ENCODE assay signal across 8 cellular contexts in the genomic region with DNA sequence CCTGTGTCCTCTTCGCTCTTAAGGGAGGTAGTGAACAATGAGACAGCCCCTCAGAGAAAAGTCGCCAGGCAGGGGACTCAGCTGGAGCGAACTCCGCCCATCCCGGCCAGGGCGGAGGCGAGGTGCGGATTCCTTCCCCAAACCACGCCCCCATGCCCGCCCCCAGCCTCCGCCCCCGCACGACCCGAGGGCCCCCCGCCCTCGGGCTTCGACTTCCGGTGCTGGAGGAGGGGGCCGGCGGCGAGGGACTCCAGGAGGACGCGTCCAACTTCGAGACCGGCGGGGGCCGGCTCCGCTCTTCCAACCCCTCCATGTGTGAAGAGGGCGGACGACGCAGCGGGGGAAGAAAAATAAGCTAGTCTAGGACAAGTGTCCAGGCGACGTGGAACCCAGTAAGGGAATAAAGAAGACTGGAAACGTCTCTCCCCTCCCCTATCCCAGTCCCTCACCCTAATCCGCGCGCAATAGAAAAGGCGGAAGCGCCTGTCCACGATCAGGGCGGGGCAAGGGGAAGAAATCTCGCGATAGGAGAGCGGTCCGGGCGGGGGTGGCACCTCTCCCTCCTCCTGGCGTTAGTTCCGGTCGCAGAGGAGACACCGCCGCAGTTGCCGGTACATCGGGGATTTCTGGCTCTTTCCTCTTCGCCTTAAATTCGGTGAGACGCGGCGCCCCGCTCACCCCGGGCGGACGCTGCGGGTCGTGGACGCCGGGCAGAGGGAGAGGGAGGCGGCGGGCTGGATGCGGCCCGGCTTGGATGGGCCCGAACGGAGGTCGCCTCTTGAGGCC. TPM values are rescaled to one million over a fixed set of nuclear protein-coding genes. Genes with fewer than 3 reads are reported as not detected.
DNase-seq lines count a peak whose midpoint lies in the region; ATAC-seq and TF ChIP-seq lines count a peak whose summit lies in the region.

A gene (plus strand): TSS at position 575 of the 786 bp plus-strand sequence. CDS start 1,308 bp downstream, outside the sequence.

- in situ Hi-C loops in GM13976 (cut with MboI; ENCODE audit: low sequenced_read_pairs, unreplicated experiment): no loop called here

- DNase-seq in GM13976 (ENCODE audit: low spot score) (peak; percentile 97), NCI-H146 treated with DMSO at 0.1 percent for 48 hours (lab: John Stamatoyannopoulos, UW; ENCODE audit: unreplicated experiment) (peak; percentile 84), amniotic epithelial cell (ENCODE audit: low read depth) (peak; percentile 94), heart right ventricle (peak; percentile 96 to 98), posterior vena cava (ENCODE audit: low spot score) (peak; percentile 99), upper lobe of right lung (peak; percentile 97)

- H3K4me3 ChIP-seq in heart right ventricle: peak within 1 kb of the TSS; percentile 76 to 96 (median 92)
- H3K4me3 ChIP-seq in upper lobe of right lung: peak within 1 kb of the TSS; percentile 96

- H3K36me3 ChIP-seq in heart right ventricle (peaks cover 0 to 35% (median 30%) of the 10 kb centered on the region in 9 donors), upper lobe of right lung (peaks cover 36% of the 10 kb centered on the region)

- H3K27me3 ChIP-seq in heart right ventricle (no peaks in the 10 kb centered on the region), upper lobe of right lung (no peaks in the 10 kb centered on the region)

- intact Hi-C loops in T-helper 1 cell treated with Interleukin-12 subunit alpha and Interleukin-12 subunit beta and Interleukin-4 antibody, amounts not matched to agents 30 ng/mL and 1 ng/mL, for 36 hours (cut with micrococcal nuclease): loop anchor here (1.0 to 5.0 kb wide), 24 partner anchors 47 to 1454 kb away; a partner anchor contains a TSS
- intact Hi-C loops in heart right ventricle (cut with DNase I) (loop anchor here in 9 of 10 donors (1.0 to 5.0 kb wide), 7 partner anchors 46 to 489 kb away; a partner anchor contains a TSS), posterior vena cava (cut with DNase I) (loop anchor here in 1 of 2 donors (5.0 to 10.0 kb wide), 3 partner anchors 51 to 99 kb away; a partner anchor contains a TSS), upper lobe of right lung (cut with DNase I) (no loop called here)

- H3K9me3 ChIP-seq in heart right ventricle (no peaks in the 10 kb centered on the region), upper lobe of right lung (no peaks in the 10 kb centered on the region)

- TF ChIP-seq CTCF in GM13976 (IDR thresholded peaks at IDR 0.05; ENCODE audit: borderline replicate concordance, control extremely low read depth, extremely low read depth, insufficient read depth, missing control alignments) (no peak), heart right ventricle (IDR thresholded peaks at IDR 0.05) (no peak), upper lobe of right lung (IDR thresholded peaks at IDR 0.05) (no peak)

- ATAC-seq in HG02870 (IDR thresholded peaks at IDR 0.05; ENCODE audit: unreplicated experiment) (peak; percentile 69), heart right ventricle (peak; percentile 93 to 98 (median 96)), upper lobe of right lung (peak; percentile 93)

- H3K4me1 ChIP-seq in heart right ventricle: peaks cover 3 to 47% (median 41%) of the 10 kb centered on the region in 9 donors
- peaks cover 32% of the 10 kb centered on the region for H3K4me1 ChIP-seq in upper lobe of right lung

- 0% methylated on average over 66 to 74 of the region's 74 CpGs for WGBS in heart right ventricle, 2 donors

- H3K27ac ChIP-seq in heart right ventricle: peak within 1 kb of the TSS; percentile 89 to 99 (median 98)
- H3K27ac ChIP-seq in upper lobe of right lung: peak within 1 kb of the TSS; percentile 99

RNA-seq across cellular contexts. Expression of the gene that starts here (rescaled TPM):
- total RNA-seq in T-helper 1 cell treated with Interleukin-12 subunit alpha and Interleukin-12 subunit beta and Interleukin-4 antibody, amounts not matched to agents 30 ng/mL and 1 ng/mL, for 36 hours: 267 and 276 TPM in 2 replicates
- 100 to 1,000 TPM in 2 of 10 donors, 10 to 100 TPM in 8; 62.5 to 133 (median 77.2) TPM for total RNA-seq in heart right ventricle
- 10 to 100 TPM; 15.4 to 53.2 TPM for polyA plus RNA-seq in heart right ventricle
- 100 to 1,000 TPM; 211 to 220 TPM for total RNA-seq in posterior vena cava
- 158 TPM for total RNA-seq in upper lobe of right lung

Comparison
In these comparisons a context has a peak if more than half of its experiments do, and no peak if none do; other contexts are left out.
1. Peak in every context shown above with its lines: DNase-seq, ATAC-seq, H3K4me3 ChIP-seq and H3K27ac ChIP-seq.